9 cellular contexts compared by ENCODE assay signal in the genomic region with DNA sequence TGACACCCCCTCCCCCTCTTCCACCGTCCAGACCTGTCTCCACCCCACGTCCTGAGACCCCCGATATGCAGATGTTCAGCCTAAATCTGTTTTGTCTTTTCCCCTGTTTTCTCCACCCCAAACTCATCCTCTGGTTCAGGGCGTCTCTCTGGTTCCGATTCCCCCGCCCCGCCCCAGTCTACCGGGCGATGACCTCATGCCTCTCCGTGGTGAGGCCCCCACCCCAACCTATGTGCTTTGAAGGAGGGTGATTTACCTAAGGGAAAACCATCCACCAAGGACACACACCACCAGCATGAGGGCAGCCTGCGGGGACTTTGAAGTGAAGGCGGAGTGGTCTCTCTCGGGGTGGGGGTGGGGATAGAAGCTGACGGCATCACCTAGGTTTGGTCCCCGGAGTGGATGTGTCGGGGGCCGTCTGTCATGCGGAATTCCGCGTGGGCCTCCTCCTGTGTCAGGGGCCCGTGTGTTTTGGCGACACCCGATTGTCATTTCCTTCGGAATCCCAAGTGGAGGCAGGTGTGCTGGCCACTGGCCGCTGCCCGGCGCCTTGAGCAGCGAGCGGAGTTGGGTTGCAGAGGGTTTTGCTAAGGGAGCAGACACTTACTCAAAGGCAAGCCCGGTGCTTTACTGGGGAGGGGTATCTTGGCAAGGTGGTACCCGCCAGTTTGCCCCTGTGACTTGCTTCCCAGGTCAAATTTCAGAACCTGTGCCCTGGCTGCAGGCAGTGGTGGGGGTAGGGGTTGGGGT. TPM values are rescaled to one million over a fixed set of nuclear protein-coding genes. Genes with fewer than 3 reads are reported as not detected.
DNase-seq lines count a peak whose midpoint lies in the region; ATAC-seq, FAIRE-seq and TF ChIP-seq lines count a peak whose summit lies in the region.
"Had no signal": no experiment of that assay in that cellular context is flagged by ENCODE, and none has a peak within 500 bp of the region (broad histone marks: within the 10 kb centered on the region; RNA-seq: fewer than 3 reads in every experiment).

No MANE protein-coding gene starts in this region.

- ATAC-seq in HG03457 (IDR thresholded peaks at IDR 0.05; ENCODE audit: unreplicated experiment), result no peak

- TF ChIP-seq CTCF in GM12864 (IDR thresholded peaks at IDR 0.05; ENCODE audit: low read depth, low read length, missing control alignments), result no peak

- no peak for FAIRE-seq in urothelium cell line (lab: Jason Lieb, UNC)

- peak overlapping the region; percentile 93 for H3K4me3 ChIP-seq in GM12864 (ENCODE audit: low read depth, low read length)

- DNase-seq in GM12864 (ENCODE audit: low read depth) (no peak), T-helper 22 cell (ENCODE audit: low read depth) (peak; percentile 20), ecto neural progenitor cell (ENCODE audit: low spot score) (peak; percentile 61), myocyte (ENCODE audit: low read depth) (peak; percentile 9), urothelium cell line (ENCODE audit: low spot score) (peak; percentile 17), Kasumi-1 (lab: John Stamatoyannopoulos, UW) (no peak), NCI-H524 treated with DMSO at 0.1 percent for 48 hours (lab: John Stamatoyannopoulos, UW) (no peak)

RNA-seq across cellular contexts. Expression of a gene that starts 1.4 kb away (rescaled TPM):
- 33.8 and 49.4 TPM in 2 replicates for total RNA-seq in myocyte
- polyA plus RNA-seq in myocyte (2012), result 39.8 TPM

RNA-seq across cellular contexts. Expression of a gene that starts 7.1 kb away (rescaled TPM):
- 17.5 and 24.1 TPM in 2 replicates for total RNA-seq in myocyte
- 12.9 TPM for polyA plus RNA-seq in myocyte (2012)

RNA-seq across cellular contexts. Expression of a gene that starts 24.3 kb away (rescaled TPM):
- total RNA-seq in myocyte, result not detected in 2 replicates
- not detected for polyA plus RNA-seq in myocyte (2012)
- total RNA-seq: SK-MEL-5 had no signal

RNA-seq across cellular contexts. Expression of a gene that starts 27.2 kb away (rescaled TPM):
- total RNA-seq in myocyte, result not detected in 2 replicates
- not detected for polyA plus RNA-seq in myocyte (2012)
- total RNA-seq: SK-MEL-5 had no signal

RNA-seq across cellular contexts. Expression of a gene that starts 31.4 kb away (rescaled TPM):
- not detected in 2 replicates for total RNA-seq in myocyte
- 3.7 TPM for polyA plus RNA-seq in myocyte (2012)
- total RNA-seq: SK-MEL-5 had no signal

Comparison
In these comparisons a context has a peak if more than half of its experiments do, and no peak if none do; other contexts are left out.
1. DNase-seq: peak in T-helper 22 cell (single experiment), ecto neural progenitor cell (single experiment), myocyte (single experiment) and urothelium cell line (single experiment); none in GM12864 (single experiment), Kasumi-1 (0 of 2) and NCI-H524 treated with DMSO at 0.1 percent for 48 hours (single experiment).